In the genomic region with DNA sequence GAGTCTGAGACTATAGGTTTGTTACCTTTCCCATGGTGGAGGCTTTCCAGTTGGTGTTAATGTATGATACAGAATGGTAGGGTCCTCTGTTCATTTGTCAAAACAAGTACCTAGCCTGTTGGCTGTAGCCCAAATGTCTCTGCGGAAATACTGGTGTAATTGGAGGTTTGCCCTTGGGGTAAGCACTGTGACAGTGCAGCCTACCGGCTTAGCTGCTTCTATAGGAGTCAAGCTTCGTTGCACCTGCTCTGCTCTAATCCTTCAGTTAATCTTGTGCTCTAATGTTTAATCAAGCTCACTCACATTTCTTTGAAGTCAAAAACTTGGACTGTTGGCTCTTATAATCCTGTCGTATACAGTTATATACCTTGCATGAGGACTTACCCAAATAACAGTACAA, we compare ENCODE assay signal across 22 cellular contexts.
A peak's percentile ranks its signal among the peaks of the same experiment; 100 is the strongest.
DNase-seq lines count a peak whose midpoint lies in the region; ATAC-seq and TF ChIP-seq lines count a peak whose summit lies in the region.
"Had no signal": no experiment of that assay in that cellular context is flagged by ENCODE, and none has a peak within 500 bp of the region (broad histone marks: within the 10 kb centered on the region; RNA-seq: fewer than 3 reads in every experiment).

No MANE protein-coding gene starts in this region.

- no peak overlapping the region for H3K4me3 ChIP-seq in LNCaP clone FGC (ENCODE audit: low read depth, low read length)
- H3K4me3 ChIP-seq: breast epithelium, heart left ventricle, mucosa of descending colon, prostate gland, thoracic aorta had no signal

- DNase-seq in D341Med (ENCODE audit: low spot score) (peak; percentile 76), LNCaP clone FGC (ENCODE audit: low read depth) (peak; percentile 41), NCI-H345 treated with DMSO at 0.1 percent for 48 hours (lab: John Stamatoyannopoulos, UW; ENCODE audit: unreplicated experiment) (peak; percentile 26), pons (ENCODE audit: low spot score) (no peak), SIG-M5 treated with dmso at 0.1 percent for 504 hours (lab: John Stamatoyannopoulos, UW; ENCODE audit: unreplicated experiment) (no peak)
- DNase-seq: activated CD4-positive, alpha-beta T cell treated with anti-CD3 and anti-CD28 coated beads, Interleukin-2, amount 50 U/mL, for 4 hours; activated effector memory CD4-positive, alpha-beta T cell treated with anti-CD3 and anti-CD28 coated beads, Interleukin-2, amount 50 U/mL, for 16 hours; CD4-positive, alpha-beta T cell; H9; heart left ventricle; mucosa of descending colon; NCI-H1048; NCI-H446 treated with DMSO at 0.1 percent for 48 hours; OCI-M1; stimulated activated CD4-positive, alpha-beta T cell treated with anti-CD3 and anti-CD28 coated beads, Interleukin-1b, Interleukin-23, amount 100 ng/mL, for 48 hours; stimulated activated naive B cell treated with anti-CD40 and anti-IgM and Interleukin-4, amounts not matched to agents 10 μg/mL and 1 μg/mL and 100 μg/mL, for 72 hours had no signal

- peak; percentile 66 for ATAC-seq in esophagus mucosa
- no peak for ATAC-seq in GM21367 (IDR thresholded peaks at IDR 0.05; ENCODE audit: unreplicated experiment)
- no peak for ATAC-seq in HG03159 (IDR thresholded peaks at IDR 0.05; ENCODE audit: unreplicated experiment)
- ATAC-seq: heart left ventricle, mucosa of descending colon had no signal

- no peak for TF ChIP-seq CTCF in LNCaP clone FGC (IDR thresholded peaks at IDR 0.05; ENCODE audit: control insufficient read depth, extremely low read depth, insufficient read depth)

Comparison
In these comparisons a context has a peak if more than half of its experiments do, and no peak if none do; other contexts are left out.
1. DNase-seq: peak in D341Med (single experiment), LNCaP clone FGC (single experiment) and NCI-H345 treated with DMSO at 0.1 percent for 48 hours (single experiment); none in pons (single experiment) and SIG-M5 treated with dmso at 0.1 percent for 504 hours (single experiment).